18 cellular contexts compared by ENCODE assay signal in genomic region chr13:85286081-85286480, GRCh38.
DNase-seq lines count a peak whose midpoint lies in the region; TF ChIP-seq lines count a peak whose summit lies in the region.
"Had no signal": no experiment of that assay in that cellular context is flagged by ENCODE, and none has a peak within 500 bp of the region (broad histone marks: within the 10 kb centered on the region; RNA-seq: fewer than 3 reads in every experiment).

No MANE protein-coding gene starts in this region.

- H4K20me1 ChIP-seq in GM23248 (ENCODE audit: insufficient read depth), result no peaks in the 10 kb centered on the region
- H4K20me1 ChIP-seq: BLaER1 treated with 17β-estradiol and CSF1 and Interleukin-3, amounts not matched to agents 10 nM and 100 nM had no signal

- H3K36me3 ChIP-seq in GM23248 (ENCODE audit: low read depth) (no peaks in the 10 kb centered on the region), vagina (no peaks in the 10 kb centered on the region)
- H3K36me3 ChIP-seq: BLaER1 treated with 17β-estradiol and CSF1 and Interleukin-3, amounts not matched to agents 10 nM and 100 nM had no signal

- H2AFZ ChIP-seq in GM23248, result no peak overlapping the region

- H3K4me3 ChIP-seq in astrocyte of the cerebellum (ENCODE audit: low read depth, low read length) (no peak overlapping the region), GM23248 (no peak overlapping the region), vagina (no peak overlapping the region)
- H3K4me3 ChIP-seq: BLaER1 treated with 17β-estradiol and CSF1 and Interleukin-3, amounts not matched to agents 10 nM and 100 nM had no signal

- TF ChIP-seq CTCF in astrocyte of the cerebellum (IDR thresholded peaks at IDR 0.05; ENCODE audit: low read depth, low read length, missing control alignments) (no peak), vagina (IDR thresholded peaks at IDR 0.05) (no peak)

- H3K9me3 ChIP-seq in GM23248 (ENCODE audit: low read depth) (no peaks in the 10 kb centered on the region), vagina (no peaks in the 10 kb centered on the region)

- no peaks in the 10 kb centered on the region for H3K9me2 ChIP-seq in GM23248 (ENCODE audit: insufficient read depth)

- H3K4me2 ChIP-seq in GM23248 (ENCODE audit: unreplicated experiment), result no peak overlapping the region
- H3K4me2 ChIP-seq: BLaER1 treated with 17β-estradiol and CSF1 and Interleukin-3, amounts not matched to agents 10 nM and 100 nM had no signal

- no peaks in the 10 kb centered on the region for H3K27me3 ChIP-seq in GM23248 (replicated peaks; ENCODE audit: insufficient read depth)
- H3K27me3 ChIP-seq in vagina, result no peaks in the 10 kb centered on the region
- H3K27me3 ChIP-seq: BLaER1 treated with 17β-estradiol and CSF1 and Interleukin-3, amounts not matched to agents 10 nM and 100 nM had no signal

- no peaks in the 10 kb centered on the region for H3F3A ChIP-seq in GM23248 (ENCODE audit: insufficient read depth)

- 0 to 3% methylated on average over 1 of the region's 1 CpG for WGBS in GM23248 (ENCODE audit: low coverage in 1 of 2, low lambda C conversion rate in 2 of 2, missing lambda C conversion rate in 2 of 2), 2 experiments

- in situ Hi-C loops in astrocyte of the cerebellum (cut with HindIII; ENCODE audit: low sequenced_read_pairs) (no loop called here), GM23248 (cut with MboI) (no loop called here)

- H3K4me1 ChIP-seq in GM23248 (ENCODE audit: insufficient read depth) (no peaks in the 10 kb centered on the region), vagina (no peaks in the 10 kb centered on the region)
- H3K4me1 ChIP-seq: BLaER1 treated with 17β-estradiol and CSF1 and Interleukin-3, amounts not matched to agents 10 nM and 100 nM had no signal

- intact Hi-C loops in vagina (cut with DNase I), result no loop called here

- H3K27ac ChIP-seq in GM23248, result no peak overlapping the region
- H3K27ac ChIP-seq in vagina, result no peak overlapping the region
- H3K27ac ChIP-seq: 22Rv1; BLaER1 treated with 17β-estradiol and CSF1 and Interleukin-3, amounts not matched to agents 10 nM and 100 nM; RWPE1 had no signal

- H3K79me2 ChIP-seq in GM23248 (ENCODE audit: insufficient read depth), result no peaks in the 10 kb centered on the region

- H3K9ac ChIP-seq in GM23248, result no peak overlapping the region
- H3K9ac ChIP-seq: BLaER1 treated with 17β-estradiol and CSF1 and Interleukin-3, amounts not matched to agents 10 nM and 100 nM had no signal

- TF ChIP-seq POLR2A in vagina (IDR thresholded peaks at IDR 0.05), result no peak

- DNase-seq in A172 (ENCODE audit: low spot score), result peak; percentile 10
- DNase-seq in M059J (ENCODE audit: low read depth), result peak; percentile 8
- DNase-seq in astrocyte of the cerebellum (ENCODE audit: low read depth), result peak; percentile 23
- DNase-seq in fibroblast of gingiva (ENCODE audit: low read depth), result peak; percentile 16
- no peak for DNase-seq in dermis blood vessel endothelial cell
- no peak for DNase-seq in retina
- no peak for DNase-seq in GM23248
- DNase-seq in vagina (ENCODE audit: extremely low spot score in 2 of 2), result no peak
- DNase-seq: AML-193; CD4-positive, alpha-beta memory T cell; DMS53; KG1; MM.1S; NCI-H2029 treated with DMSO at 0.1 percent for 48 hours; SHP77 had no signal

Comparison
In these comparisons a context has a peak if more than half of its experiments do, and no peak if none do; other contexts are left out.
1. DNase-seq: peak in A172 (single experiment), M059J (single experiment), astrocyte of the cerebellum (single experiment) and fibroblast of gingiva (single experiment); none in dermis blood vessel endothelial cell (single experiment), retina (single experiment), GM23248 (single experiment) and vagina (0 of 2).